In the genomic region with DNA sequence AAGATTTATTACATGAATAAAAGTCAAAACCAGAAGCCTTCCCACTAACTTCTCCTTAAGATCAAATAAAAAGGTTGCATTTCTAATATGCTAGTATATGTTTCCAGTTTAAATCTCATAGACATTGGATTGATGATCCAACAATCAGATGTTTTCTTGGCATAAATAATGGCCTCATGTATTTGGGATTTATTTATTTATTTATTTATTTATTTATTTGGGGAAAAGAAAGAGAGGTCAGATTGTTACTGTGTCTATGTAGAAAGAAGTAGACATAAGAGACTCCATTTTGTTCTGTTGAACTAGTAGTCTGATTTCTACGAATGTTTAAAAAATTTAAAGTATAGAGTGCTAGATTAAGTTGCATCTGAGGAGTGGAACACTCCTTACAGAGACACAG, we compare ENCODE assay signal across 32 cellular contexts.
"Had no signal": no experiment of that assay in that cellular context is flagged by ENCODE, and none has a peak within 500 bp of the region (broad histone marks: within the 10 kb centered on the region; RNA-seq: fewer than 3 reads in every experiment).

No MANE protein-coding gene starts in this region.

- DNase-seq: activated effector memory CD4-positive, alpha-beta T cell treated with anti-CD3 and anti-CD28 coated beads, Interleukin-2, amount 50 U/mL, for 16 hours; activated effector memory CD4-positive, alpha-beta T cell treated with Interleukin-2 at 50 U/mL for 16 hours; activated gamma-delta T cell; activated gamma-delta T cell treated with Interleukin-2 at 50 U/mL for 16 hours; activated naive CD4-positive, alpha-beta T cell; activated naive CD4-positive, alpha-beta T cell treated with anti-CD3 and anti-CD28 coated beads for 36 hours; activated naive CD4-positive, alpha-beta T cell treated with anti-CD3 and anti-CD28 coated beads, Interleukin-2, amount 10 ng/mL, durations not matched to agents 7 days and 5 days; activated naive CD4-positive, alpha-beta T cell treated with anti-CD3 and anti-CD28 coated beads, Interleukin-2, amount 50 U/mL, for 16 hours; activated naive CD4-positive, alpha-beta T cell treated with Interleukin-2 at 50 U/mL for 16 hours; activated naive CD8-positive, alpha-beta T cell treated with anti-CD3 and anti-CD28 coated beads for 36 hours; activated naive CD8-positive, alpha-beta T cell treated with anti-CD3 and anti-CD28 coated beads, Interleukin-2, amount 10 ng/mL, durations not matched to agents 7 days and 5 days; activated naive CD8-positive, alpha-beta T cell treated with anti-CD3 and anti-CD28 coated beads, Interleukin-2, amount 50 U/mL, for 24 hours; activated T-cell treated with anti-CD3 and anti-CD28 coated beads, Interleukin-2, amount 50 U/mL, for 4 hours; activated T-cell treated with anti-CD3 and anti-CD28 coated beads, Interleukin-2, amount 50 U/mL, for 48 hours; activated T-cell treated with anti-CD3 and anti-CD28 coated beads, Interleukin-2, amount 50 U/mL, for 72 hours; adrenal gland; amniotic stem cell; amygdala; anterior cingulate cortex; aorta; body of pancreas; brain microvascular endothelial cell; caudate nucleus; central memory CD4-positive, alpha-beta T cell; cerebellar nuclear complex had no signal

- H3K4me3 ChIP-seq: adrenal gland, ascending aorta, body of pancreas, breast epithelium, cardiac muscle cell had no signal

- H3K36me3 ChIP-seq: adrenal gland, ascending aorta, brain microvascular endothelial cell, breast epithelium, cardiac muscle cell had no signal

- ATAC-seq: activated naive CD4-positive, alpha-beta T cell treated with anti-CD3 and anti-CD28 coated beads, Interleukin-2, amount 50 U/mL, for 72 hours; activated naive CD8-positive, alpha-beta T cell treated with anti-CD3 and anti-CD28 coated beads, Interleukin-2, amount 50 U/mL, for 24 hours; activated T-cell treated with anti-CD3 and anti-CD28 coated beads, Interleukin-2, amount 50 U/mL, for 4 hours; activated T-cell treated with anti-CD3 and anti-CD28 coated beads, Interleukin-2, amount 50 U/mL, for 72 hours; activated T-helper 17 cell treated with anti-CD3 and anti-CD28 coated beads, Interleukin-2, amount 50 U/mL, for 72 hours; body of pancreas had no signal

- H3K9me3 ChIP-seq: adrenal gland, ascending aorta, body of pancreas, breast epithelium had no signal

- H3K27ac ChIP-seq: adrenal gland, ascending aorta, body of pancreas, brain microvascular endothelial cell, breast epithelium, cardiac muscle cell had no signal

- FAIRE-seq: astrocyte, bronchial epithelial cell had no signal
